ENCODE assay signal across 21 cellular contexts in genomic region chr5:133909584-133909983, GRCh38. TPM values are rescaled to one million over a fixed set of nuclear protein-coding genes. Genes with fewer than 3 reads are reported as not detected.
A peak's percentile ranks its signal among the peaks of the same experiment; 100 is the strongest.
DNase-seq lines count a peak whose midpoint lies in the region; ATAC-seq, FAIRE-seq and TF ChIP-seq lines count a peak whose summit lies in the region.
"Had no signal": no experiment of that assay in that cellular context is flagged by ENCODE, and none has a peak within 500 bp of the region (broad histone marks: within the 10 kb centered on the region; RNA-seq: fewer than 3 reads in every experiment).

No MANE protein-coding gene starts in this region.

- TF ChIP-seq POLR2A in heart left ventricle (IDR thresholded peaks at IDR 0.05): no peak

- intact Hi-C loops in heart left ventricle (cut with DNase I): no loop called here
- intact Hi-C loops in Right ventricle myocardium inferior (cut with DNase I): no loop called here

- H3K9me3 Mint-ChIP-seq in naive thymus-derived CD8-positive, alpha-beta T cell: no peaks in the 10 kb centered on the region
- H3K9me3 Mint-ChIP-seq: CD4-positive, alpha-beta T cell; CD8-positive, alpha-beta memory T cell; HFFc6 had no signal

- no peaks in the 10 kb centered on the region for H3K27me3 ChIP-seq in heart left ventricle
- no peaks in the 10 kb centered on the region for H3K27me3 ChIP-seq in BLaER1
- 0 out of 22 replicates have a peak, but pooled peaks cover 0 to 8% (median 0%) of the 10 kb centered on the region in 11 experiments for H3K27me3 ChIP-seq in BLaER1 treated with 17β-estradiol and CSF1 and Interleukin-3, amounts not matched to agents 10 nM and 100 nM
- H3K27me3 ChIP-seq in bronchial epithelial cell (ENCODE audit: control insufficient read depth, insufficient read depth, low read length): no peaks in the 10 kb centered on the region

- H3K9ac ChIP-seq in BLaER1: no peak overlapping the region
- no peak overlapping the region for H3K9ac ChIP-seq in BLaER1 treated with 17β-estradiol and CSF1 and Interleukin-3, amounts not matched to agents 10 nM and 100 nM

- TF ChIP-seq CTCF in heart left ventricle (IDR thresholded peaks at IDR 0.05) (no peak), bronchial epithelial cell (IDR thresholded peaks at IDR 0.05; ENCODE audit: insufficient read depth, low read length, severe bottlenecking) (no peak)

- H3K4me2 ChIP-seq in BLaER1: peak overlapping the region; percentile 15
- H3K4me2 ChIP-seq in BLaER1 treated with 17β-estradiol and CSF1 and Interleukin-3, amounts not matched to agents 10 nM and 100 nM: peak overlapping the region in 8 of 11 experiments; percentile 9 to 86 (median 24); a peak in 12 of 22 replicates

- no peak overlapping the region for H3K4me3 ChIP-seq in heart left ventricle
- H3K4me3 ChIP-seq in BLaER1: no peak overlapping the region
- no peak overlapping the region for H3K4me3 ChIP-seq in BLaER1 treated with 17β-estradiol and CSF1 and Interleukin-3, amounts not matched to agents 10 nM and 100 nM
- H3K4me3 ChIP-seq in bronchial epithelial cell (ENCODE audit: low read depth, low read length): no peak overlapping the region
- H3K4me3 ChIP-seq: HAP-1 had no signal

- H3K4me3 Mint-ChIP-seq in naive thymus-derived CD8-positive, alpha-beta T cell: no peak overlapping the region
- H3K4me3 Mint-ChIP-seq: CD14-positive monocyte; CD4-positive, alpha-beta T cell; CD8-positive, alpha-beta memory T cell; HFFc6 had no signal

- peak in 3 of 4 donors; percentile 6 to 52 (median 47) for ATAC-seq in heart left ventricle
- no peak for ATAC-seq in Right ventricle myocardium inferior
- no peak for ATAC-seq in naive thymus-derived CD8-positive, alpha-beta T cell
- ATAC-seq in HG03159 (IDR thresholded peaks at IDR 0.05; ENCODE audit: unreplicated experiment): no peak
- ATAC-seq in GM18873 (IDR thresholded peaks at IDR 0.05; ENCODE audit: low FRiP score, unreplicated experiment): no peak

- no peak overlapping the region for H3K27ac Mint-ChIP-seq in naive thymus-derived CD8-positive, alpha-beta T cell
- H3K27ac Mint-ChIP-seq: CD14-positive monocyte; CD4-positive, alpha-beta T cell; HFFc6 had no signal

- peaks cover 0 to 27% (median 4%) of the 10 kb centered on the region in 12 donors for H3K4me1 ChIP-seq in heart left ventricle
- H3K4me1 ChIP-seq in BLaER1: peaks cover 68% of the 10 kb centered on the region
- peaks cover 0 to 69% (median 54%) of the 10 kb centered on the region in 10 experiments; a peak in 17 of 20 replicates for H3K4me1 ChIP-seq in BLaER1 treated with 17β-estradiol and CSF1 and Interleukin-3, amounts not matched to agents 10 nM and 100 nM
- H3K4me1 ChIP-seq: HAP-1 had no signal

- no peaks in the 10 kb centered on the region for H3K4me1 Mint-ChIP-seq in naive thymus-derived CD8-positive, alpha-beta T cell
- H3K4me1 Mint-ChIP-seq: CD14-positive monocyte; CD8-positive, alpha-beta memory T cell had no signal

- H4K20me1 ChIP-seq in BLaER1: no peaks in the 10 kb centered on the region
- no peaks in the 10 kb centered on the region for H4K20me1 ChIP-seq in BLaER1 treated with 17β-estradiol and CSF1 and Interleukin-3, amounts not matched to agents 10 nM and 100 nM

- H3K9me3 ChIP-seq in heart left ventricle (no peaks in the 10 kb centered on the region), BLaER1 (no peaks in the 10 kb centered on the region)
- no peaks in the 10 kb centered on the region for H3K9me3 ChIP-seq in BLaER1 treated with 17β-estradiol and CSF1 and Interleukin-3, amounts not matched to agents 10 nM and 100 nM (replicated peaks in 1 of 11)
- H3K9me3 ChIP-seq: HAP-1 had no signal

- no peaks in the 10 kb centered on the region for H3K36me3 ChIP-seq in heart left ventricle
- no peaks in the 10 kb centered on the region for H3K36me3 ChIP-seq in BLaER1
- no peaks in the 10 kb centered on the region for H3K36me3 ChIP-seq in BLaER1 treated with 17β-estradiol and CSF1 and Interleukin-3, amounts not matched to agents 10 nM and 100 nM
- no peaks in the 10 kb centered on the region for H3K36me3 ChIP-seq in bronchial epithelial cell (ENCODE audit: control insufficient read depth, insufficient read depth, low read length)
- H3K36me3 ChIP-seq: HAP-1 had no signal

- H3K27ac ChIP-seq in heart left ventricle: no peak overlapping the region
- H3K27ac ChIP-seq in BLaER1: no peak overlapping the region; the same call in 1 of the 2 replicates
- no peak overlapping the region for H3K27ac ChIP-seq in BLaER1 treated with 17β-estradiol and CSF1 and Interleukin-3, amounts not matched to agents 10 nM and 100 nM

- WGBS in heart left ventricle, 4 donors: 55 to 69% (median 62%) methylated on average over 4 of the region's 4 CpGs

- FAIRE-seq in bronchial epithelial cell (lab: Jason Lieb, UNC): peak; percentile 50
- FAIRE-seq: GM12891, GM18507, H54 had no signal

- H3K36me3 Mint-ChIP-seq in naive thymus-derived CD8-positive, alpha-beta T cell: no peaks in the 10 kb centered on the region
- H3K36me3 Mint-ChIP-seq: CD14-positive monocyte; CD8-positive, alpha-beta memory T cell had no signal

- H3K27me3 Mint-ChIP-seq in naive thymus-derived CD8-positive, alpha-beta T cell: no peaks in the 10 kb centered on the region
- H3K27me3 Mint-ChIP-seq: CD4-positive, alpha-beta T cell had no signal

- DNase-seq in heart left ventricle (no peak), Right ventricle myocardium inferior (ENCODE audit: missing footprints) (no peak), bronchial epithelial cell (ENCODE audit: low read depth) (no peak)
- DNase-seq in naive thymus-derived CD8-positive, alpha-beta T cell: no peak
- DNase-seq: Calu3; CD4-positive, alpha-beta T cell; CD8-positive, alpha-beta memory T cell; COR-L47; DMS53; GF-D8; GOT3; HFFc6 had no signal

- POLR2A ChIA-PET in naive thymus-derived CD8-positive, alpha-beta T cell (lab: Charles Lee): no interaction called here

RNA-seq across cellular contexts. Expression of gene C5orf15, which starts 58.8 kb away (rescaled TPM):
- 10 to 100 TPM; 30.9 to 68.6 (median 37.1) TPM for total RNA-seq in heart left ventricle
- 10 to 100 TPM; 15.8 to 35.8 TPM for polyA plus RNA-seq in heart left ventricle
- total RNA-seq in Right ventricle myocardium inferior: 34.1 TPM
- total RNA-seq in bronchial epithelial cell: 20.8 and 27.0 TPM in 2 replicates
- 10 to 100 TPM; 14.4 to 16.4 TPM for total RNA-seq in naive thymus-derived CD8-positive, alpha-beta T cell
- polyA plus RNA-seq in naive thymus-derived CD8-positive, alpha-beta T cell: 10 to 100 TPM; 14.0 to 18.8 (median 16.2) TPM

Comparison
In these comparisons a context has a peak if more than half of its experiments do, and no peak if none do; other contexts are left out.
1. ATAC-seq: peak in heart left ventricle (3 of 4); none in Right ventricle myocardium inferior (single experiment), naive thymus-derived CD8-positive, alpha-beta T cell (0 of 2), HG03159 (single experiment) and GM18873 (single experiment).